Comparison of ENCODE assay signal across 27 cellular contexts in genomic region chr14:28436821-28437220, GRCh38.
"Had no signal": no experiment of that assay in that cellular context is flagged by ENCODE, and none has a peak within 500 bp of the region (broad histone marks: within the 10 kb centered on the region; RNA-seq: fewer than 3 reads in every experiment).

No MANE protein-coding gene starts in this region.

- ATAC-seq: stimulated activated effector memory CD8-positive, alpha-beta T cell treated with anti-CD3 and anti-CD28 coated beads, Interleukin-12 subunit alpha, Interleukin-12 subunit beta, amount 100 ng/mL, for 72 hours; stimulated activated memory B cell treated with anti-CD40 and anti-IgM and Interleukin-4, amounts not matched to agents 10 μg/mL and 1 μg/mL and 100 μg/mL, for 72 hours; stimulated activated naive B cell treated with anti-CD40 and anti-IgM and Interleukin-4, amounts not matched to agents 10 μg/mL and 1 μg/mL and 100 μg/mL, for 72 hours; stimulated activated naive CD8-positive, alpha-beta T cell treated with anti-CD3 and anti-CD28 coated beads, Interleukin-15, amount 100 ng/mL, for 72 hours; stimulated activated naive CD8-positive, alpha-beta T cell treated with anti-CD3 and anti-CD28 coated beads, Interleukin-15, Interleukin-2, amounts not matched to agents 100 U/mL and 50 U/mL, for 24 hours; upper lobe of right lung had no signal

- H3K9me3 ChIP-seq: testis, thoracic aorta, thyroid gland, tibial artery, upper lobe of left lung, upper lobe of right lung, uterus, vagina had no signal

- FAIRE-seq: urothelium cell line had no signal

- DNase-seq: stimulated activated CD4-positive, alpha-beta T cell treated with anti-CD3 and anti-CD28 coated beads, Interleukin-2, amount 100 ng/mL, for 48 hours; stimulated activated CD4-positive, alpha-beta T cell treated with anti-CD3 and anti-CD28 coated beads, Interleukin-4, amount 100 ng/mL, for 1 hour; stimulated activated CD4-positive, alpha-beta T cell treated with anti-CD3 and anti-CD28 coated beads, Interleukin-4, amount 100 ng/mL, for 24 hours; stimulated activated CD4-positive, alpha-beta T cell treated with anti-CD3 and anti-CD28 coated beads, Interleukin-4, amount 100 ng/mL, for 4 hours; stimulated activated CD8-positive, alpha-beta memory T cell treated with anti-CD3 and anti-CD28 coated beads, Interleukin-4, amount 100 ng/mL, for 48 hours; stimulated activated naive B cell treated with anti-CD40 and anti-IgM and Interleukin-4, amounts not matched to agents 10 μg/mL and 1 μg/mL and 100 μg/mL, for 72 hours; stimulated activated naive CD4-positive, alpha-beta T cell; stimulated activated naive CD4-positive, alpha-beta T cell treated with Interleukin-2 at 50 U/mL for 16 hours; stimulated activated naive CD8-positive, alpha-beta T cell treated with anti-CD3 and anti-CD28 coated beads, Interleukin-15, amount 100 ng/mL, for 72 hours; stimulated activated naive CD8-positive, alpha-beta T cell treated with anti-CD3 and anti-CD28 coated beads, Interleukin-15, Interleukin-2, amounts not matched to agents 100 U/mL and 50 U/mL, for 24 hours; stomach; substantia nigra; testis; thyroid gland; tibial artery; transverse colon; trophoblast cell; upper lobe of left lung; upper lobe of right lung; uterus had no signal

- H3K27me3 ChIP-seq: stomach, suprapubic skin, testis, thyroid gland, tibial artery, tibial nerve, transverse colon, upper lobe of left lung, upper lobe of right lung, uterus, vagina had no signal

- H3K27ac ChIP-seq: stomach, suprapubic skin, testis, thoracic aorta, thyroid gland, tibial artery, tibial nerve, transverse colon, upper lobe of left lung, upper lobe of right lung, uterus, vagina had no signal

- H3K4me3 ChIP-seq: stomach, suprapubic skin, testis, thoracic aorta, thyroid gland, tibial artery, tibial nerve, transverse colon, upper lobe of left lung, upper lobe of right lung, uterus, vagina had no signal

- H3K4me1 ChIP-seq: stomach, suprapubic skin, testis, thyroid gland, tibial artery, tibial nerve, transverse colon, upper lobe of left lung, upper lobe of right lung, uterus, vagina had no signal

- H3K36me3 ChIP-seq: stomach, suprapubic skin, thoracic aorta, thyroid gland, tibial artery, tibial nerve, transverse colon, upper lobe of left lung, upper lobe of right lung, uterus, vagina had no signal
